ENCODE assay signal across 9 cellular contexts in genomic region chr2:43168016-43168369, GRCh38. TPM values are rescaled to one million over a fixed set of nuclear protein-coding genes. Genes with fewer than 3 reads are reported as not detected.
A peak's percentile ranks its signal among the peaks of the same experiment; 100 is the strongest.
DNase-seq lines count a peak whose midpoint lies in the region; TF ChIP-seq lines count a peak whose summit lies in the region.
"Had no signal": no experiment of that assay in that cellular context is flagged by ENCODE, and none has a peak within 500 bp of the region (broad histone marks: within the 10 kb centered on the region; RNA-seq: fewer than 3 reads in every experiment).

No MANE protein-coding gene starts in this region.

- peaks cover 2% of the 10 kb centered on the region for H3K79me1 ChIP-seq in trophoblast cell (ENCODE audit: low read length)

- no peak overlapping the region for H2BK120ac ChIP-seq in trophoblast cell (ENCODE audit: insufficient read depth, low read length, poor library complexity)

- no peak for DNase-seq in Calu3
- no peak for DNase-seq in Peyer's patch
- no peak for DNase-seq in endothelial cell (ENCODE audit: low spot score)
- DNase-seq in trophoblast cell = no peak
- DNase-seq in stimulated activated CD4-positive, alpha-beta T cell treated with anti-CD3 and anti-CD28 coated beads, Interleukin-15, amount 100 ng/mL, for 24 hours = no peak
- no peak for DNase-seq in ACHN
- DNase-seq in kidney glomerular epithelial cell (lab: John Stamatoyannopoulos, UW) = no peak
- DNase-seq in NCI-H1105 (lab: John Stamatoyannopoulos, UW) = no peak
- DNase-seq: DMS79 had no signal

- WGBS in trophoblast cell (ENCODE audit: extremely low coverage, insufficient coverage, insufficient read length) = no CpG with 5 or more reads among the region's 1 CpG

- CTCF ChIA-PET in Calu3 (lab: Charles Lee) = interaction anchor here (0.8 to 2.4 kb wide), 3 partner anchors 10 to 16 kb away, joined by 4 to 8 read pairs (median 5); no protein-coding TSS in a partner anchor

- H3K18ac ChIP-seq in trophoblast cell (ENCODE audit: low read length) = no peak overlapping the region

- no peak overlapping the region for H4K8ac ChIP-seq in trophoblast cell (ENCODE audit: low read depth, low read length)

- H3K4me3 ChIP-seq in Peyer's patch (no peak overlapping the region), trophoblast cell (ENCODE audit: low read depth, low read length) (no peak overlapping the region)

- H3K9me3 Mint-ChIP-seq in Calu3 (ENCODE audit: low read depth, unreplicated experiment) (no peaks in the 10 kb centered on the region), endothelial cell (ENCODE audit: unreplicated experiment) (no peaks in the 10 kb centered on the region)

- H3K9ac ChIP-seq in trophoblast cell (ENCODE audit: low read length) = no peak overlapping the region

- BruUV-seq in Calu3 (replicated peaks; lab: Mats Ljungman, UMichigan) = no TSS peak

- no peak overlapping the region for H3K14ac ChIP-seq in trophoblast cell (ENCODE audit: low read length)

- no peak for TF ChIP-seq CTCF in Calu3 (IDR thresholded peaks at IDR 0.05; ENCODE audit: unreplicated experiment)
- TF ChIP-seq CTCF in Peyer's patch (IDR thresholded peaks at IDR 0.05) = no peak
- TF ChIP-seq CTCF in endothelial cell (IDR thresholded peaks at IDR 0.05; ENCODE audit: unreplicated experiment) = no peak

- H3K9me3 ChIP-seq in Peyer's patch (no peaks in the 10 kb centered on the region), trophoblast cell (ENCODE audit: insufficient read depth, low read depth, low read length) (no peaks in the 10 kb centered on the region)

- H3K27ac ChIP-seq in Peyer's patch (peak overlapping the region; percentile 87 to 97 (median 90)), trophoblast cell (ENCODE audit: low read depth, low read length) (no peak overlapping the region)

- H3K4me1 ChIP-seq in Peyer's patch (peaks cover 13 to 44% (median 28%) of the 10 kb centered on the region in 4 donors), trophoblast cell (ENCODE audit: control insufficient read depth in 1 of 2, insufficient read depth in 2 of 2, low read length in 2 of 2) (peaks cover 4 to 12% of the 10 kb centered on the region in 2 experiments)

- H3K27me3 Mint-ChIP-seq in Calu3 (ENCODE audit: unreplicated experiment) (no peaks in the 10 kb centered on the region), endothelial cell (ENCODE audit: unreplicated experiment) (peaks cover 4% of the 10 kb centered on the region)

- in situ Hi-C loops in ACHN (cut with HindIII; ENCODE audit: low pct_ligation_motif_present, low pct_unique_long_range_greater_than_20kb, low sequenced_read_pairs) = no loop called here

- no peaks in the 10 kb centered on the region for H3K36me3 ChIP-seq in Peyer's patch
- H3K36me3 ChIP-seq in trophoblast cell (ENCODE audit: control insufficient read depth in 1 of 2, insufficient read depth in 2 of 2, low read length in 2 of 2) = no peaks in the 10 kb centered on the region

- H3K79me2 ChIP-seq in trophoblast cell (ENCODE audit: control insufficient read depth, insufficient read depth, low read length, poor library complexity) = no peaks in the 10 kb centered on the region

- peak overlapping the region; percentile 29 for H2BK12ac ChIP-seq in trophoblast cell (ENCODE audit: low read length)

- H3K27ac Mint-ChIP-seq in Calu3 (ENCODE audit: unreplicated experiment) = peak overlapping the region; percentile 91
- peak overlapping the region; percentile 32 for H3K27ac Mint-ChIP-seq in endothelial cell (ENCODE audit: unreplicated experiment)

- intact Hi-C loops in Calu3 (cut with micrococcal nuclease; ENCODE audit: unreplicated experiment) = loop anchor here (5.0 kb wide), 1 partner anchor 54 kb away; no protein-coding TSS in a partner anchor

- H4K12ac ChIP-seq in trophoblast cell (ENCODE audit: low read depth, low read length) = no peak overlapping the region

- peaks cover 23% of the 10 kb centered on the region for H3K36me3 Mint-ChIP-seq in Calu3 (ENCODE audit: insufficient read depth, unreplicated experiment)
- peaks cover 8% of the 10 kb centered on the region for H3K36me3 Mint-ChIP-seq in endothelial cell (ENCODE audit: low read depth, unreplicated experiment)

- peak overlapping the region; percentile 63 for H2AK5ac ChIP-seq in trophoblast cell (ENCODE audit: low read length)

- H4K91ac ChIP-seq in trophoblast cell (ENCODE audit: low read depth, low read length) = peak overlapping the region; percentile 54

- H3K4me3 Mint-ChIP-seq in Calu3 (ENCODE audit: low read depth, unreplicated experiment) (peak overlapping the region; percentile 63), endothelial cell (ENCODE audit: unreplicated experiment) (no peak overlapping the region)

- H3K27me3 ChIP-seq in Peyer's patch (no peaks in the 10 kb centered on the region), trophoblast cell (ENCODE audit: insufficient read depth, low read length) (no peaks in the 10 kb centered on the region)

- no peak overlapping the region for H2AFZ ChIP-seq in trophoblast cell (ENCODE audit: insufficient read depth, low read length, poor library complexity)

- TF ChIP-seq POLR2A in Peyer's patch (IDR thresholded peaks at IDR 0.05) = no peak

- no peak overlapping the region for H2BK5ac ChIP-seq in trophoblast cell (ENCODE audit: low read depth, low read length, poor library complexity)

- H3K4me1 Mint-ChIP-seq in Calu3 (ENCODE audit: low read depth, unreplicated experiment) = peaks cover 57% of the 10 kb centered on the region
- H3K4me1 Mint-ChIP-seq in endothelial cell (ENCODE audit: unreplicated experiment) = peaks cover 22% of the 10 kb centered on the region

- H3K4me2 ChIP-seq in trophoblast cell (ENCODE audit: low read length) = no peak overlapping the region

- H3K23ac ChIP-seq in trophoblast cell (ENCODE audit: low read length) = no peak overlapping the region

- no peak overlapping the region for H3K4ac ChIP-seq in trophoblast cell (ENCODE audit: low read depth, low read length)

RNA-seq across cellular contexts. Expression of gene ZFP36L2, which starts 58.4 kb away (rescaled TPM):
- 90.7 and 120 TPM in 2 replicates for total RNA-seq in Calu3 (2022)
- 100 to 1,000 TPM in 3 of 4 donors, 10 to 100 TPM in 1; 90.4 to 227 (median 148) TPM for total RNA-seq in Peyer's patch
- 72.1 TPM for total RNA-seq in endothelial cell (ENCODE audit: unreplicated experiment)
- 62.0 and 65.7 TPM in 2 replicates for polyA plus RNA-seq in trophoblast cell (2013)
